In genomic region chrX:45142185-45142584, GRCh38 we compare ENCODE assay signal across 16 cellular contexts. TPM values are rescaled to one million over a fixed set of nuclear protein-coding genes. Genes with fewer than 3 reads are reported as not detected.
"Had no signal": no experiment of that assay in that cellular context is flagged by ENCODE, and none has a peak within 500 bp of the region (broad histone marks: within the 10 kb centered on the region; RNA-seq: fewer than 3 reads in every experiment).

No MANE protein-coding gene starts in this region.

- H3K9me3 Mint-ChIP-seq: activated CD4-positive, alpha-beta memory T cell treated with anti-CD3 and anti-CD28 coated beads for 36 hours; activated naive CD8-positive, alpha-beta T cell treated with anti-CD3 and anti-CD28 coated beads, Interleukin-2, amount 10 ng/mL, durations not matched to agents 7 days and 5 days; activated T-cell treated with anti-CD3 and anti-CD28 coated beads, Interleukin-2, amount 50 U/mL, for 72 hours; central memory CD8-positive, alpha-beta T cell; immature natural killer cell; naive thymus-derived CD8-positive, alpha-beta T cell; stimulated activated effector memory CD8-positive, alpha-beta T cell treated with anti-CD3 and anti-CD28 coated beads, Interleukin-12 subunit alpha, Interleukin-12 subunit beta, amount 100 ng/mL, for 72 hours had no signal

- H3K27ac Mint-ChIP-seq: activated CD4-positive, alpha-beta memory T cell treated with anti-CD3 and anti-CD28 coated beads for 36 hours; activated naive CD8-positive, alpha-beta T cell treated with anti-CD3 and anti-CD28 coated beads, Interleukin-2, amount 10 ng/mL, durations not matched to agents 7 days and 5 days; activated T-cell treated with anti-CD3 and anti-CD28 coated beads, Interleukin-2, amount 50 U/mL, for 72 hours; immature natural killer cell; stimulated activated effector memory CD8-positive, alpha-beta T cell treated with anti-CD3 and anti-CD28 coated beads, Interleukin-12 subunit alpha, Interleukin-12 subunit beta, amount 100 ng/mL, for 72 hours had no signal

- H3K27me3 Mint-ChIP-seq: activated CD4-positive, alpha-beta memory T cell treated with anti-CD3 and anti-CD28 coated beads for 36 hours; activated naive CD8-positive, alpha-beta T cell treated with anti-CD3 and anti-CD28 coated beads, Interleukin-2, amount 10 ng/mL, durations not matched to agents 7 days and 5 days; central memory CD8-positive, alpha-beta T cell; naive thymus-derived CD8-positive, alpha-beta T cell had no signal

- H3K36me3 Mint-ChIP-seq: activated CD4-positive, alpha-beta memory T cell treated with anti-CD3 and anti-CD28 coated beads for 36 hours; activated naive CD8-positive, alpha-beta T cell treated with anti-CD3 and anti-CD28 coated beads, Interleukin-2, amount 10 ng/mL, durations not matched to agents 7 days and 5 days; immature natural killer cell; naive thymus-derived CD8-positive, alpha-beta T cell; stimulated activated effector memory CD8-positive, alpha-beta T cell treated with anti-CD3 and anti-CD28 coated beads, Interleukin-12 subunit alpha, Interleukin-12 subunit beta, amount 100 ng/mL, for 72 hours had no signal

- H3K4me3 Mint-ChIP-seq: activated CD4-positive, alpha-beta memory T cell treated with anti-CD3 and anti-CD28 coated beads for 36 hours; activated naive CD8-positive, alpha-beta T cell treated with anti-CD3 and anti-CD28 coated beads, Interleukin-2, amount 10 ng/mL, durations not matched to agents 7 days and 5 days; activated T-cell treated with anti-CD3 and anti-CD28 coated beads, Interleukin-2, amount 50 U/mL, for 72 hours; central memory CD8-positive, alpha-beta T cell; immature natural killer cell; naive thymus-derived CD8-positive, alpha-beta T cell; stimulated activated effector memory CD8-positive, alpha-beta T cell treated with anti-CD3 and anti-CD28 coated beads, Interleukin-12 subunit alpha, Interleukin-12 subunit beta, amount 100 ng/mL, for 72 hours had no signal

- H3K4me1 Mint-ChIP-seq: activated naive CD8-positive, alpha-beta T cell treated with anti-CD3 and anti-CD28 coated beads, Interleukin-2, amount 10 ng/mL, durations not matched to agents 7 days and 5 days; central memory CD8-positive, alpha-beta T cell; immature natural killer cell; naive thymus-derived CD8-positive, alpha-beta T cell; stimulated activated effector memory CD8-positive, alpha-beta T cell treated with anti-CD3 and anti-CD28 coated beads, Interleukin-12 subunit alpha, Interleukin-12 subunit beta, amount 100 ng/mL, for 72 hours had no signal

- H3K4me3 ChIP-seq: lung had no signal

- ATAC-seq: activated T-cell treated with anti-CD3 and anti-CD28 coated beads, Interleukin-2, amount 50 U/mL, for 72 hours; left colon; naive thymus-derived CD8-positive, alpha-beta T cell; right cardiac atrium; stimulated activated effector memory CD8-positive, alpha-beta T cell treated with anti-CD3 and anti-CD28 coated beads, Interleukin-12 subunit alpha, Interleukin-12 subunit beta, amount 100 ng/mL, for 72 hours had no signal

- DNase-seq: activated CD4-positive, alpha-beta memory T cell treated with anti-CD3 and anti-CD28 coated beads for 36 hours; activated naive CD8-positive, alpha-beta T cell treated with anti-CD3 and anti-CD28 coated beads, Interleukin-2, amount 10 ng/mL, durations not matched to agents 7 days and 5 days; activated T-cell treated with anti-CD3 and anti-CD28 coated beads, Interleukin-2, amount 50 U/mL, for 72 hours; erythroblast; glutamatergic neuron; immature natural killer cell; left colon; naive thymus-derived CD8-positive, alpha-beta T cell; right cardiac atrium; SW 1271; T-helper 9 cell; trophoblast cell had no signal

RNA-seq across cellular contexts. Expression of gene DIPK2B, which starts 58.5 kb away (rescaled TPM):
- total RNA-seq: activated CD4-positive, alpha-beta memory T cell treated with anti-CD3 and anti-CD28 coated beads for 36 hours; activated naive CD8-positive, alpha-beta T cell treated with anti-CD3 and anti-CD28 coated beads, Interleukin-2, amount 10 ng/mL, durations not matched to agents 7 days and 5 days; fibroblast of villous mesenchyme; naive thymus-derived CD8-positive, alpha-beta T cell had no signal
- polyA plus RNA-seq: immature natural killer cell had no signal
